Comparison of ENCODE assay signal across 13 cellular contexts in genomic region chr22:25551396-25551795, GRCh38. TPM values are rescaled to one million over a fixed set of nuclear protein-coding genes. Genes with fewer than 3 reads are reported as not detected.
DNase-seq lines count a peak whose midpoint lies in the region; ATAC-seq lines count a peak whose summit lies in the region.
"Had no signal": no experiment of that assay in that cellular context is flagged by ENCODE, and none has a peak within 500 bp of the region (broad histone marks: within the 10 kb centered on the region; RNA-seq: fewer than 3 reads in every experiment).

No MANE protein-coding gene starts in this region.

- H3K4ac ChIP-seq in trophoblast cell (ENCODE audit: low read depth, low read length), result no peak overlapping the region

- no peak overlapping the region for H3K27ac ChIP-seq in trophoblast cell (ENCODE audit: low read depth, low read length)
- H3K27ac ChIP-seq: A549, GM23248 had no signal

- H3K27me3 ChIP-seq in trophoblast cell (ENCODE audit: insufficient read depth, low read length), result no peaks in the 10 kb centered on the region

- H4K12ac ChIP-seq in trophoblast cell (ENCODE audit: low read depth, low read length), result no peak overlapping the region

- H3K4me2 ChIP-seq in trophoblast cell (ENCODE audit: low read length), result no peak overlapping the region
- H3K4me2 ChIP-seq: A549 had no signal

- H2BK120ac ChIP-seq in trophoblast cell (ENCODE audit: insufficient read depth, low read length, poor library complexity), result no peak overlapping the region

- H4K8ac ChIP-seq in trophoblast cell (ENCODE audit: low read depth, low read length), result no peak overlapping the region

- H2AK5ac ChIP-seq in trophoblast cell (ENCODE audit: low read length), result no peak overlapping the region

- H3K4me1 Mint-ChIP-seq in activated CD4-positive, alpha-beta T cell treated with anti-CD3 and anti-CD28 coated beads for 36 hours, result no peaks in the 10 kb centered on the region

- peaks cover 1% of the 10 kb centered on the region for H3K9me3 ChIP-seq in trophoblast cell (ENCODE audit: insufficient read depth, low read depth, low read length)
- H3K9me3 ChIP-seq: A549, Caco-2 had no signal

- H3K14ac ChIP-seq in trophoblast cell (ENCODE audit: low read length), result no peak overlapping the region

- no CpG with 5 or more reads among the region's 1 CpG for WGBS in trophoblast cell (ENCODE audit: extremely low coverage, insufficient coverage, insufficient read length)

- H3K18ac ChIP-seq in trophoblast cell (ENCODE audit: low read length), result no peak overlapping the region

- H3K36me3 Mint-ChIP-seq in activated CD4-positive, alpha-beta T cell treated with anti-CD3 and anti-CD28 coated beads for 36 hours (ENCODE audit: low read depth), result no peaks in the 10 kb centered on the region
- H3K36me3 Mint-ChIP-seq: CD14-positive monocyte; CD8-positive, alpha-beta T cell had no signal

- H3K9me3 Mint-ChIP-seq in activated CD4-positive, alpha-beta T cell treated with anti-CD3 and anti-CD28 coated beads for 36 hours (ENCODE audit: low read depth), result no peaks in the 10 kb centered on the region
- H3K9me3 Mint-ChIP-seq: CD8-positive, alpha-beta T cell had no signal

- H3K9ac ChIP-seq in trophoblast cell (ENCODE audit: low read length), result no peak overlapping the region
- H3K9ac ChIP-seq: GM23248 had no signal

- no peaks in the 10 kb centered on the region for H3K79me2 ChIP-seq in trophoblast cell (ENCODE audit: control insufficient read depth, insufficient read depth, low read length, poor library complexity)

- peak; percentile 70 for DNase-seq in MV-4-11 (lab: John Stamatoyannopoulos, UW)
- DNase-seq in astrocyte of the hippocampus (ENCODE audit: low read depth, low spot score), result peak; percentile 66
- DNase-seq in iris pigment epithelial cell (ENCODE audit: low read depth), result peak; percentile 9
- no peak for DNase-seq in activated CD4-positive, alpha-beta T cell treated with anti-CD3 and anti-CD28 coated beads for 36 hours
- DNase-seq in T-helper 1 cell, result no peak
- DNase-seq in effector CD8-positive, alpha-beta T cell (lab: John Stamatoyannopoulos, UW), result no peak
- no peak for DNase-seq in trophoblast cell
- DNase-seq: Caco-2; CD8-positive, alpha-beta T cell; GM23248 had no signal

- no peak overlapping the region for H4K91ac ChIP-seq in trophoblast cell (ENCODE audit: low read depth, low read length)

- H3K4me1 ChIP-seq in trophoblast cell (ENCODE audit: control insufficient read depth in 1 of 2, insufficient read depth in 2 of 2, low read length in 2 of 2), result peaks cover 17 to 24% of the 10 kb centered on the region in 2 experiments
- H3K4me1 ChIP-seq: A549, Caco-2 had no signal

- H3K4me3 ChIP-seq in trophoblast cell (ENCODE audit: low read depth, low read length), result no peak overlapping the region
- H3K4me3 ChIP-seq: A549, GM23248 had no signal

- intact Hi-C loops in activated CD4-positive, alpha-beta T cell treated with anti-CD3 and anti-CD28 coated beads for 36 hours (cut with DNase I, micrococcal nuclease), result no loop called here

- H3K27me3 Mint-ChIP-seq in activated CD4-positive, alpha-beta T cell treated with anti-CD3 and anti-CD28 coated beads for 36 hours, result no peaks in the 10 kb centered on the region

- no peak overlapping the region for H2AFZ ChIP-seq in trophoblast cell (ENCODE audit: insufficient read depth, low read length, poor library complexity)
- H2AFZ ChIP-seq: GM23248 had no signal

- H3K4me3 Mint-ChIP-seq in activated CD4-positive, alpha-beta T cell treated with anti-CD3 and anti-CD28 coated beads for 36 hours, result no peak overlapping the region
- H3K4me3 Mint-ChIP-seq: CD14-positive monocyte; CD8-positive, alpha-beta T cell had no signal

- H3K79me1 ChIP-seq in trophoblast cell (ENCODE audit: low read length), result peaks cover 2% of the 10 kb centered on the region

- no peaks in the 10 kb centered on the region for H3K36me3 ChIP-seq in trophoblast cell (ENCODE audit: control insufficient read depth in 1 of 2, insufficient read depth in 2 of 2, low read length in 2 of 2)

- POLR2A ChIA-PET in activated CD4-positive, alpha-beta T cell treated with anti-CD3 and anti-CD28 coated beads for 36 hours (lab: Charles Lee), result no interaction called here

- CTCF ChIA-PET in activated CD4-positive, alpha-beta T cell treated with anti-CD3 and anti-CD28 coated beads for 36 hours (lab: Charles Lee), result interaction anchor here (1.0 kb wide), 1 partner anchor 10 kb away, joined by 3 read pairs; no protein-coding TSS in a partner anchor

- ATAC-seq in activated CD4-positive, alpha-beta T cell treated with anti-CD3 and anti-CD28 coated beads for 36 hours, result no peak
- ATAC-seq: A549; CD8-positive, alpha-beta T cell; HCT116 had no signal

- H3K27ac Mint-ChIP-seq in activated CD4-positive, alpha-beta T cell treated with anti-CD3 and anti-CD28 coated beads for 36 hours, result no peak overlapping the region
- H3K27ac Mint-ChIP-seq: CD14-positive monocyte; CD8-positive, alpha-beta T cell had no signal

- H2BK12ac ChIP-seq in trophoblast cell (ENCODE audit: low read length), result no peak overlapping the region

- no peak overlapping the region for H3K23ac ChIP-seq in trophoblast cell (ENCODE audit: low read length)

- H2BK5ac ChIP-seq in trophoblast cell (ENCODE audit: low read depth, low read length, poor library complexity), result no peak overlapping the region

RNA-seq across cellular contexts. Expression of gene GRK3, which starts 13.1 kb away (rescaled TPM):
- total RNA-seq in activated CD4-positive, alpha-beta T cell treated with anti-CD3 and anti-CD28 coated beads for 36 hours, result 1 to 10 TPM; 8.6 to 9.2 TPM
- 12.3 and 12.5 TPM in 2 replicates for polyA plus RNA-seq in trophoblast cell (2013)

Comparison
In these comparisons a context has a peak if more than half of its experiments do, and no peak if none do; other contexts are left out.
1. DNase-seq: peak in MV-4-11 (single experiment), astrocyte of the hippocampus (single experiment) and iris pigment epithelial cell (single experiment); none in activated CD4-positive, alpha-beta T cell treated with anti-CD3 and anti-CD28 coated beads for 36 hours (single experiment), T-helper 1 cell (0 of 5), effector CD8-positive, alpha-beta T cell (single experiment) and trophoblast cell (0 of 2).